22 cellular contexts compared by ENCODE assay signal in the genomic region with DNA sequence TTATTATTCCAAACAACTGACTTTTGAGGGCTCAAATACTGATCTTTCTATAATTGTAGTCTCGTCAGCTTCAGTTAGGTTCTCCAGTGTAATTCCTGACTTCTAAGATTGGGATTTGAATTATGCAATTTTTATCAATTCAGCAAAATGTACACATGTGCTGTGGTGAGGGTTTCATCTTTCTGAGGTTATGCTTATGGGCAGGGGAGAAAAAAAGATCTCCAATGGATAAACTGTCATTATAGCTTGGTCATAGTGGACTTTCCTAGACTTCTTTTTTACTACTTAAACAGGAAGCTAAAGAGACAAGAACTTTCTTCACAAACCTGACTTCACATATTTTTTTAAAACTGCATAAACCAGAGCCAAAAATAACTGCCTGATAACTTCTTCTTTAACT. TPM values are rescaled to one million over a fixed set of nuclear protein-coding genes. Genes with fewer than 3 reads are reported as not detected.
"Had no signal": no experiment of that assay in that cellular context is flagged by ENCODE, and none has a peak within 500 bp of the region (broad histone marks: within the 10 kb centered on the region; RNA-seq: fewer than 3 reads in every experiment).

No MANE protein-coding gene starts in this region.

- H3K36me3 ChIP-seq: Peyer's patch, SJCRH30 had no signal

- H3K27me3 ChIP-seq: Peyer's patch, SJCRH30 had no signal

- DNase-seq: activated B cell treated with CpG ODN at 0.5 μM for 24 hours; activated CD4-positive, alpha-beta memory T cell treated with anti-CD3 and anti-CD28 coated beads for 36 hours; activated CD4-positive, alpha-beta T cell treated with anti-CD3 and anti-CD28 coated beads, Interleukin-2, amount 10 ng/mL, durations not matched to agents 7 days and 5 days; activated CD8-positive, alpha-beta memory T cell treated with anti-CD3 and anti-CD28 coated beads for 24 hours; activated effector memory CD4-positive, alpha-beta T cell treated with anti-CD3 and anti-CD28 coated beads, Interleukin-2, amount 50 U/mL, for 16 hours; activated naive CD4-positive, alpha-beta T cell treated with anti-CD3 and anti-CD28 coated beads for 36 hours; activated T-cell treated with anti-CD3 and anti-CD28 coated beads, Interleukin-2, amount 50 U/mL, for 4 hours; amygdala; caudate nucleus; Karpas-422; NCI-H1105; NCI-H1436; NCI-H1694 treated with DMSO at 0.1 percent for 48 hours; NCI-H2029 treated with DMSO at 0.1 percent for 48 hours; NCI-H510A treated with DMSO at 0.1 percent for 48 hours; Peyer's patch; Right ventricle myocardium superior; SJCRH30; SK-N-SH had no signal

- H3K27ac Mint-ChIP-seq: activated B cell treated with CpG ODN at 0.5 μM for 24 hours; activated CD4-positive, alpha-beta memory T cell treated with anti-CD3 and anti-CD28 coated beads for 36 hours; activated CD4-positive, alpha-beta T cell treated with anti-CD3 and anti-CD28 coated beads, Interleukin-2, amount 10 ng/mL, durations not matched to agents 7 days and 5 days; activated naive CD4-positive, alpha-beta T cell treated with anti-CD3 and anti-CD28 coated beads for 36 hours; activated naive CD8-positive, alpha-beta T cell; T-helper 1 cell treated with Interleukin-12 subunit alpha and Interleukin-12 subunit beta and Interleukin-4 antibody, amounts not matched to agents 30 μg/mL and 1 μg/mL, for 36 hours had no signal

- H3K9me3 Mint-ChIP-seq: activated B cell treated with CpG ODN at 0.5 μM for 24 hours; activated CD4-positive, alpha-beta memory T cell treated with anti-CD3 and anti-CD28 coated beads for 36 hours; activated CD4-positive, alpha-beta T cell treated with anti-CD3 and anti-CD28 coated beads, Interleukin-2, amount 10 ng/mL, durations not matched to agents 7 days and 5 days; activated naive CD4-positive, alpha-beta T cell treated with anti-CD3 and anti-CD28 coated beads for 36 hours; activated T-cell treated with anti-CD3 and anti-CD28 coated beads, Interleukin-2, amount 50 U/mL, for 4 hours; T-helper 1 cell treated with Interleukin-12 subunit alpha and Interleukin-12 subunit beta and Interleukin-4 antibody, amounts not matched to agents 30 μg/mL and 1 μg/mL, for 36 hours had no signal

- H3K4me3 ChIP-seq: Peyer's patch, SJCRH30 had no signal

- H3K4me3 Mint-ChIP-seq: activated B cell treated with CpG ODN at 0.5 μM for 24 hours; activated CD4-positive, alpha-beta memory T cell treated with anti-CD3 and anti-CD28 coated beads for 36 hours; activated CD4-positive, alpha-beta T cell treated with anti-CD3 and anti-CD28 coated beads, Interleukin-2, amount 10 ng/mL, durations not matched to agents 7 days and 5 days; activated naive CD4-positive, alpha-beta T cell treated with anti-CD3 and anti-CD28 coated beads for 36 hours; activated naive CD8-positive, alpha-beta T cell; activated T-cell treated with anti-CD3 and anti-CD28 coated beads, Interleukin-2, amount 50 U/mL, for 4 hours; T-helper 1 cell treated with Interleukin-12 subunit alpha and Interleukin-12 subunit beta and Interleukin-4 antibody, amounts not matched to agents 30 μg/mL and 1 μg/mL, for 36 hours had no signal

- H3K36me3 Mint-ChIP-seq: activated CD4-positive, alpha-beta memory T cell treated with anti-CD3 and anti-CD28 coated beads for 36 hours; activated naive CD8-positive, alpha-beta T cell had no signal

- H3K9me3 ChIP-seq: Peyer's patch, SJCRH30, SK-N-SH had no signal

- H3K9ac ChIP-seq: SK-N-SH had no signal

- H3K4me1 Mint-ChIP-seq: activated B cell treated with CpG ODN at 0.5 μM for 24 hours; activated CD4-positive, alpha-beta T cell treated with anti-CD3 and anti-CD28 coated beads, Interleukin-2, amount 10 ng/mL, durations not matched to agents 7 days and 5 days had no signal

- H3K27ac ChIP-seq: Peyer's patch, RWPE1, SJCRH30 had no signal

- H3K4me1 ChIP-seq: Peyer's patch, SJCRH30 had no signal

- H3K4me2 ChIP-seq: SK-N-SH had no signal

- H3K27me3 Mint-ChIP-seq: activated B cell treated with CpG ODN at 0.5 μM for 24 hours; activated naive CD8-positive, alpha-beta T cell had no signal

RNA-seq across cellular contexts. Expression of a gene that starts 21.7 kb away (rescaled TPM):
- total RNA-seq: activated B cell treated with CpG ODN at 0.5 μM for 24 hours; activated naive CD4-positive, alpha-beta T cell treated with anti-CD3 and anti-CD28 coated beads for 36 hours had no signal
